In the genomic region with DNA sequence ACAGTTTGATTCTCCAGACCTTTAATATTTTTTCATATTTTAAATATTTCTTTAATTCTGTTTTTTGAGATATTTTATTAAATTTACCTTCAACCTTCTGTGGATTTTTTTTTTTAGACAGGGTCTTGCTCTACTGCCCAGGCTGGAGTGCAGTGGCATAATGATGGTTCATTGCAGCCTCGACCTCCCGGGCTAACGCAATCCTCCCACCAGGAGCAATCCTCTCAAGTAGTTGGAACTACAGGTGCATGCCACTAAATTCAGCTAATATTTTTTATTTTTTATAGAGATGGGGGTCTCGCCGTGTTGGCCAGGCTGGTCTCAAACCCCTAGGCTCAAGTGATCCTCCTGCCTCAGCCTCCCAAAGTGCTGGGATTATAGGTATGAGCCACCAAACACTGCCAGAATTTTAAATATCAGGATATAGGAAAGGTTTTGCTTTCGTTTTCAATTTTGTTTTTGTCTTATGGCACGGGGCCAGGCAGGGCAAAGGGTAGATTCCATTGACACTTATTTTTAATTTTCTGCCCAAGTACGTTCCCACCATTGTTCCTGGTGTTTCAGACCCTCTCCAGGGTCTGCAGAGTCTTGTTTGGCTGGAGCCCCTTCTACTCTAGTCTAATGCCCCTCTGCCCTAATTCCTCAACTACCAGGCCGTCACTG, we compare ENCODE assay signal across 17 cellular contexts. TPM values are rescaled to one million over a fixed set of nuclear protein-coding genes. Genes with fewer than 3 reads are reported as not detected.
DNase-seq lines count a peak whose midpoint lies in the region; ATAC-seq and TF ChIP-seq lines count a peak whose summit lies in the region.
"Had no signal": no experiment of that assay in that cellular context is flagged by ENCODE, and none has a peak within 500 bp of the region (broad histone marks: within the 10 kb centered on the region; RNA-seq: fewer than 3 reads in every experiment).

No MANE protein-coding gene starts in this region.

- intact Hi-C loops in Panc1 (cut with micrococcal nuclease; ENCODE audit: unreplicated experiment) (no loop called here), esophagus squamous epithelium (cut with DNase I) (no loop called here), sigmoid colon (cut with DNase I) (loop anchor here (5.0 kb wide), 1 partner anchor 63 kb away; a partner anchor contains a TSS), left lung (cut with DNase I) (no loop called here)

- H3K4me2 ChIP-seq in DND-41 (ENCODE audit: insufficient read depth, low read length), result peak overlapping the region; percentile 36

- POLR2A ChIA-PET in Panc1 (lab: Charles Lee), result no interaction called here

- H3K36me3 ChIP-seq in DND-41 (ENCODE audit: insufficient read depth, low read length) (no peaks in the 10 kb centered on the region), Panc1 (ENCODE audit: control insufficient read depth, insufficient read depth, low read length) (no peaks in the 10 kb centered on the region), esophagus squamous epithelium (no peaks in the 10 kb centered on the region), sigmoid colon (no peaks in the 10 kb centered on the region), left lung (no peaks in the 10 kb centered on the region)

- peak overlapping the region; percentile 56; the same call in 1 of the 2 replicates for H2AFZ ChIP-seq in DND-41 (ENCODE audit: low read depth, low read length)

- H3K9me3 ChIP-seq in DND-41 (ENCODE audit: insufficient read depth, low read length, severe bottlenecking) (no peaks in the 10 kb centered on the region), Panc1 (ENCODE audit: control insufficient read depth, insufficient read depth, low read depth, low read length) (no peaks in the 10 kb centered on the region), esophagus squamous epithelium (no peaks in the 10 kb centered on the region), sigmoid colon (no peaks in the 10 kb centered on the region), left lung (peaks cover 0 to 1% of the 10 kb centered on the region in 2 donors)

- no peak overlapping the region for H3K4me3 ChIP-seq in DND-41 (ENCODE audit: low read depth in 1 of 2, low read length in 2 of 2)
- H3K4me3 ChIP-seq in Panc1 (ENCODE audit: low read depth in 2 of 2, low read length in 2 of 2), result peak overlapping the region; percentile 8 to 13
- H3K4me3 ChIP-seq in esophagus squamous epithelium, result peak overlapping the region in 1 of 4 donors; percentile 43
- no peak overlapping the region for H3K4me3 ChIP-seq in sigmoid colon
- no peak overlapping the region for H3K4me3 ChIP-seq in left lung

- H3K9ac ChIP-seq in DND-41 (ENCODE audit: low read depth, low read length), result no peak overlapping the region

- H4K20me1 ChIP-seq in DND-41 (ENCODE audit: insufficient read depth, low read length), result no peaks in the 10 kb centered on the region

- in situ Hi-C loops in Panc1 (cut with HindIII; ENCODE audit: low pct_unique_long_range_greater_than_20kb, low sequenced_read_pairs), result no loop called here

- H3K27me3 ChIP-seq in DND-41 (ENCODE audit: insufficient read depth, low read length, poor library complexity) (no peaks in the 10 kb centered on the region), Panc1 (ENCODE audit: control insufficient read depth, insufficient read depth, low read length) (no peaks in the 10 kb centered on the region), esophagus squamous epithelium (no peaks in the 10 kb centered on the region), sigmoid colon (no peaks in the 10 kb centered on the region), left lung (no peaks in the 10 kb centered on the region)

- no peak for TF ChIP-seq EP300 in sigmoid colon (IDR thresholded peaks at IDR 0.05)

- no peak for TF ChIP-seq CTCF in DND-41 (IDR thresholded peaks at IDR 0.05; ENCODE audit: borderline replicate concordance, extremely low read depth, low read length, poor library complexity, severe bottlenecking)
- TF ChIP-seq CTCF in Panc1 (IDR thresholded peaks at IDR 0.05), result no peak
- no peak for TF ChIP-seq CTCF in esophagus squamous epithelium (IDR thresholded peaks at IDR 0.05)
- no peak for TF ChIP-seq CTCF in sigmoid colon (IDR thresholded peaks at IDR 0.05)
- TF ChIP-seq CTCF in left lung (IDR thresholded peaks at IDR 0.05), result no peak

- no peak for DNase-seq in DND-41
- no peak for DNase-seq in Panc1 (ENCODE audit: low read depth, low spot score)
- DNase-seq in esophagus squamous epithelium (lab: John Stamatoyannopoulos, UW), result no peak
- DNase-seq in sigmoid colon, result no peak
- DNase-seq in NCI-H82 (lab: John Stamatoyannopoulos, UW), result no peak
- no peak for DNase-seq in iPS-NIHi7 (ENCODE audit: extremely low spot score)
- no peak for DNase-seq in left lung
- DNase-seq in NCI-H2081 (lab: John Stamatoyannopoulos, UW), result no peak
- DNase-seq: activated B cell treated with CpG ODN at 0.5 μM for 24 hours; activated CD8-positive, alpha-beta memory T cell treated with anti-CD3 and anti-CD28 coated beads for 24 hours; foreskin fibroblast; HCEC 1CT; KBM-7; NCI-H1105; nephron progenitor cell; stimulated activated CD4-positive, alpha-beta T cell treated with anti-CD3 and anti-CD28 coated beads, Interleukin-15, amount 100 ng/mL, for 24 hours; T-helper 1 cell had no signal

- 50 to 53% methylated on average over 9 of the region's 9 CpGs for WGBS in esophagus squamous epithelium, 2 donors
- 24 to 68% methylated on average over 9 of the region's 9 CpGs for WGBS in sigmoid colon, 2 donors

- H3K4me1 ChIP-seq in DND-41 (ENCODE audit: insufficient read depth, low read length) (0 out of 2 replicates have a peak, but pooled peaks cover 2% of the 10 kb centered on the region), Panc1 (ENCODE audit: control insufficient read depth, insufficient read depth, low read length) (no peaks in the 10 kb centered on the region; the same call in 1 of the 2 replicates), esophagus squamous epithelium (peaks cover 0 to 61% (median 24%) of the 10 kb centered on the region in 3 donors), sigmoid colon (peaks cover 0 to 48% (median 35%) of the 10 kb centered on the region in 4 donors), left lung (no peaks in the 10 kb centered on the region)

- CTCF ChIA-PET in Panc1 (lab: Charles Lee), result no interaction called here

- H3K27ac ChIP-seq in DND-41 (ENCODE audit: low read length) (no peak overlapping the region), Panc1 (ENCODE audit: low read length) (peak overlapping the region; percentile 23; the same call in 1 of the 2 replicates), esophagus squamous epithelium (peak overlapping the region; percentile 40 to 89 (median 74)), sigmoid colon (peak overlapping the region; percentile 55 to 89 (median 85)), left lung (no peak overlapping the region)

- ATAC-seq in DND-41 (ENCODE audit: insufficient read depth, low read depth) (no peak), Panc1 (no peak), left lung (no peak)

- TF ChIP-seq POLR2A in esophagus squamous epithelium (IDR thresholded peaks at IDR 0.05) (no peak), sigmoid colon (IDR thresholded peaks at IDR 0.05) (no peak)

- BruUV-seq in Panc1 (replicated peaks; lab: Mats Ljungman, UMichigan), result no TSS peak

- no peaks in the 10 kb centered on the region for H3K79me2 ChIP-seq in DND-41 (ENCODE audit: insufficient read depth, low read length)

RNA-seq across cellular contexts. Expression of a gene that starts 1.2 kb away (rescaled TPM):
- 133 TPM for total RNA-seq in Panc1 (2021; ENCODE audit: unreplicated experiment)
- 134 TPM for polyA plus RNA-seq in Panc1 (2012; ENCODE audit: insufficient read length)
- 100 to 1,000 TPM in 1 of 4 donors, 10 to 100 TPM in 3; 46.5 to 106 (median 71.6) TPM for total RNA-seq in esophagus squamous epithelium
- total RNA-seq in sigmoid colon, result 100 to 1,000 TPM in 1 of 4 donors, 10 to 100 TPM in 3; 64.2 to 173 (median 73.3) TPM
- 10 to 100 TPM; 43.7 to 77.7 (median 55.3) TPM for polyA plus RNA-seq in sigmoid colon
- 100 to 1,000 TPM; 166 to 193 TPM for total RNA-seq in left lung
- total RNA-seq: activated B cell treated with CpG ODN at 0.5 μM for 24 hours had no signal

RNA-seq across cellular contexts. Expression of a gene that starts 15.1 kb away (rescaled TPM):
- 72.2 TPM for total RNA-seq in Panc1 (2021; ENCODE audit: unreplicated experiment)
- 48.8 TPM for polyA plus RNA-seq in Panc1 (2012; ENCODE audit: insufficient read length)
- 10 to 100 TPM; 37.0 to 83.2 (median 41.5) TPM for total RNA-seq in esophagus squamous epithelium
- total RNA-seq in sigmoid colon, result 100 to 1,000 TPM; 104 to 160 (median 118) TPM
- polyA plus RNA-seq in sigmoid colon, result 10 to 100 TPM; 39.0 to 55.3 (median 52.0) TPM
- total RNA-seq in left lung, result 10 to 100 TPM; 26.2 to 36.1 TPM

Comparison
In these comparisons a context has a peak if more than half of its experiments do, and no peak if none do; other contexts are left out.
1. H3K27ac ChIP-seq: peak in Panc1 (single experiment), esophagus squamous epithelium (4 of 4) and sigmoid colon (4 of 4); none in DND-41 (single experiment) and left lung (0 of 2).
2. H3K4me3 ChIP-seq: peak in Panc1 (2 of 2); none in DND-41 (0 of 2), sigmoid colon (0 of 4) and left lung (0 of 2).